In genomic region chr2:20247084-20247483, GRCh38 we compare ENCODE assay signal across 32 cellular contexts. TPM values are rescaled to one million over a fixed set of nuclear protein-coding genes. Genes with fewer than 3 reads are reported as not detected.
DNase-seq lines count a peak whose midpoint lies in the region; ATAC-seq, FAIRE-seq and TF ChIP-seq lines count a peak whose summit lies in the region.
"Had no signal": no experiment of that assay in that cellular context is flagged by ENCODE, and none has a peak within 500 bp of the region (broad histone marks: within the 10 kb centered on the region; RNA-seq: fewer than 3 reads in every experiment).

No MANE protein-coding gene starts in this region.

- CTCF ChIA-PET in activated CD8-positive, alpha-beta T cell treated with anti-CD3 and anti-CD28 coated beads for 36 hours (lab: Charles Lee), result interaction anchor here (1.8 kb wide), 1 partner anchor 79 kb away, joined by 3 read pairs; no protein-coding TSS in a partner anchor
- CTCF ChIA-PET in activated CD8-positive, alpha-beta T cell treated with anti-CD3 and anti-CD28 coated beads, Interleukin-2, amount 10 ng/mL, durations not matched to agents 7 days and 5 days (lab: Charles Lee), result interaction anchor here (1.1 kb wide), 1 partner anchor 30 kb away, joined by 3 read pairs; no protein-coding TSS in a partner anchor
- CTCF ChIA-PET in H1 (lab: Charles Lee; ENCODE audit: partially characterized antibody), result interaction anchor here (0.7 to 2.1 kb wide), 10 partner anchors 9 to 450 kb away, joined by 3 to 7 read pairs (median 4); no protein-coding TSS in a partner anchor

- H3K27ac Mint-ChIP-seq in activated CD8-positive, alpha-beta T cell treated with anti-CD3 and anti-CD28 coated beads for 36 hours, result peak overlapping the region; percentile 34
- H3K27ac Mint-ChIP-seq in activated CD8-positive, alpha-beta T cell treated with anti-CD3 and anti-CD28 coated beads, Interleukin-2, amount 10 ng/mL, durations not matched to agents 7 days and 5 days, result no peak overlapping the region
- peak overlapping the region in 2 of 3 experiments; percentile 28 to 71; a peak in 3 of 7 replicates for H3K27ac Mint-ChIP-seq in H9
- no peak overlapping the region for H3K27ac Mint-ChIP-seq in neural progenitor cell
- H3K27ac Mint-ChIP-seq: activated CD4-positive, alpha-beta memory T cell treated with anti-CD3 and anti-CD28 coated beads for 36 hours had no signal

- H3K9me3 ChIP-seq in H9 (ENCODE audit: control insufficient read depth, low read depth, low read length) (no peaks in the 10 kb centered on the region), H1 (ENCODE audit: insufficient read depth in 2 of 2, low read depth in 1 of 2, low read length in 1 of 2) (no peaks in the 10 kb centered on the region), neural progenitor cell (ENCODE audit: low read depth) (no peaks in the 10 kb centered on the region)
- H3K9me3 ChIP-seq: heart right ventricle, lower lobe of right lung, upper lobe of right lung had no signal

- H2AFZ ChIP-seq in H9 (ENCODE audit: low read length) (no peak overlapping the region), H1 (ENCODE audit: low read length) (no peak overlapping the region), neural progenitor cell (replicated peaks) (no peak overlapping the region)
- H2AFZ ChIP-seq: parathyroid adenoma had no signal

- H3K9ac ChIP-seq in H9 (ENCODE audit: extremely low read depth, insufficient read length, low read length) (no peak overlapping the region), H1 (replicated peaks in 1 of 4; ENCODE audit: extremely low read depth in 1 of 4, low read depth in 3 of 4, low read length in 3 of 4) (no peak overlapping the region), neural progenitor cell (no peak overlapping the region)
- H3K9ac ChIP-seq: parathyroid adenoma had no signal

- H3K9me3 Mint-ChIP-seq in activated CD8-positive, alpha-beta T cell treated with anti-CD3 and anti-CD28 coated beads for 36 hours, result no peaks in the 10 kb centered on the region
- no peaks in the 10 kb centered on the region for H3K9me3 Mint-ChIP-seq in activated CD8-positive, alpha-beta T cell treated with anti-CD3 and anti-CD28 coated beads, Interleukin-2, amount 10 ng/mL, durations not matched to agents 7 days and 5 days (ENCODE audit: insufficient read depth)
- H3K9me3 Mint-ChIP-seq in H9, result no peaks in the 10 kb centered on the region
- H3K9me3 Mint-ChIP-seq in neural progenitor cell, result no peaks in the 10 kb centered on the region
- H3K9me3 Mint-ChIP-seq: activated CD4-positive, alpha-beta memory T cell treated with anti-CD3 and anti-CD28 coated beads for 36 hours; nephron had no signal

- intact Hi-C loops in activated CD8-positive, alpha-beta T cell treated with anti-CD3 and anti-CD28 coated beads for 36 hours (cut with micrococcal nuclease), result no loop called here

- TF ChIP-seq RAD21 in H1 (IDR thresholded peaks at IDR 0.05 in 1 of 2, conservative IDR thresholded peaks at IDR 0.05 in 1 of 2; ENCODE audit: low read depth in 2 of 2, low read length in 2 of 2), result no peak

- H3K4me1 Mint-ChIP-seq in activated CD8-positive, alpha-beta T cell treated with anti-CD3 and anti-CD28 coated beads for 36 hours (ENCODE audit: low read depth), result peaks cover under 1% of the 10 kb centered on the region
- peaks cover 3% of the 10 kb centered on the region for H3K4me1 Mint-ChIP-seq in activated CD8-positive, alpha-beta T cell treated with anti-CD3 and anti-CD28 coated beads, Interleukin-2, amount 10 ng/mL, durations not matched to agents 7 days and 5 days (ENCODE audit: low read depth)
- H3K4me1 Mint-ChIP-seq in H9 (peaks cover 6 to 8% of the 10 kb centered on the region in 2 experiments), neural progenitor cell (peaks cover 3% of the 10 kb centered on the region)
- H3K4me1 Mint-ChIP-seq: brain, nephron had no signal

- no peak overlapping the region for H4K5ac ChIP-seq in H9 (ENCODE audit: insufficient read length, low read depth, low read length)
- H4K5ac ChIP-seq in H1 (ENCODE audit: insufficient read length, low read depth, low read length), result no peak overlapping the region

- DNase-seq in activated CD8-positive, alpha-beta T cell treated with anti-CD3 and anti-CD28 coated beads for 36 hours, result no peak
- no peak for DNase-seq in activated CD8-positive, alpha-beta T cell treated with anti-CD3 and anti-CD28 coated beads, Interleukin-2, amount 10 ng/mL, durations not matched to agents 7 days and 5 days
- DNase-seq in H9, result no peak
- DNase-seq in H1 (ENCODE audit: low read depth in 1 of 2, low spot score in 2 of 2), result peak in 1 of 2 experiments; percentile 42
- DNase-seq in neural progenitor cell (ENCODE audit: low spot score), result no peak
- DNase-seq in erythroblast (lab: John Stamatoyannopoulos, UW), result no peak
- no peak for DNase-seq in germinal center (ENCODE audit: low spot score)
- DNase-seq in NCI-H1694 (lab: John Stamatoyannopoulos, UW), result no peak
- DNase-seq: activated CD4-positive, alpha-beta memory T cell treated with anti-CD3 and anti-CD28 coated beads for 36 hours; activated gamma-delta T cell; DMS79 treated with DMSO at 0.1 percent for 48 hours; dorsolateral prefrontal cortex; foreskin melanocyte; GF-D8; heart right ventricle; KBM-7; kidney glomerular epithelial cell; lower lobe of right lung; NCI-H1092 treated with DMSO at 0.1 percent for 48 hours; NCI-H187 treated with DMSO at 0.1 percent for 48 hours; NCI-H2171 treated with DMSO at 0.1 percent for 48 hours; NCI-H524; NK-92 treated with Interleukin-12 subunit alpha and Interleukin-12 subunit beta, amount 100 ng/mL, for 24 hours; stimulated activated naive CD8-positive, alpha-beta T cell treated with anti-CD3 and anti-CD28 coated beads, Interleukin-15, Interleukin-2, amounts not matched to agents 100 U/mL and 50 U/mL, for 24 hours; T-helper 2 cell; upper lobe of right lung had no signal

- H3K27me3 ChIP-seq in H9 (ENCODE audit: insufficient read depth, low read length), result no peaks in the 10 kb centered on the region
- H3K27me3 ChIP-seq in H1 (replicated peaks in 1 of 4; ENCODE audit: control insufficient read depth in 3 of 4, extremely low read depth in 1 of 4, insufficient read depth in 3 of 4, low read length in 3 of 4), result no peaks in the 10 kb centered on the region
- H3K27me3 ChIP-seq in neural progenitor cell, result no peaks in the 10 kb centered on the region
- H3K27me3 ChIP-seq: dorsolateral prefrontal cortex, heart right ventricle, upper lobe of right lung had no signal

- no peak overlapping the region for H2BK120ac ChIP-seq in H9 (ENCODE audit: low read depth, low read length, poor library complexity, severe bottlenecking)
- H2BK120ac ChIP-seq in H1 (replicated peaks; ENCODE audit: low read depth, low read length), result no peak overlapping the region

- no peak overlapping the region for H2BK15ac ChIP-seq in H9 (ENCODE audit: low read depth, low read length)
- no peak overlapping the region for H2BK15ac ChIP-seq in H1 (ENCODE audit: low read length)

- H4K20me1 ChIP-seq in H9 (ENCODE audit: control insufficient read depth, insufficient read depth, insufficient read length) (no peaks in the 10 kb centered on the region), H1 (replicated peaks in 1 of 2; ENCODE audit: control insufficient read depth in 1 of 2, insufficient read depth in 2 of 2, low read length in 2 of 2) (no peaks in the 10 kb centered on the region), neural progenitor cell (ENCODE audit: low read depth) (no peaks in the 10 kb centered on the region)

- peaks cover 44% of the 10 kb centered on the region for H3F3A ChIP-seq in neural progenitor cell (ENCODE audit: low read depth)

- no peak for ATAC-seq in activated CD8-positive, alpha-beta T cell treated with anti-CD3 and anti-CD28 coated beads for 36 hours
- no peak for ATAC-seq in activated CD8-positive, alpha-beta T cell treated with anti-CD3 and anti-CD28 coated beads, Interleukin-2, amount 10 ng/mL, durations not matched to agents 7 days and 5 days
- ATAC-seq: activated CD4-positive, CD25-positive, alpha-beta regulatory T cell treated with anti-CD3 and anti-CD28 coated beads, Interleukin-2, amount 50 U/mL, for 24 hours; lower lobe of right lung; stimulated activated naive CD8-positive, alpha-beta T cell treated with anti-CD3 and anti-CD28 coated beads, Interleukin-15, Interleukin-2, amounts not matched to agents 100 U/mL and 50 U/mL, for 24 hours; upper lobe of right lung had no signal

- TF ChIP-seq EP300 in H1 (IDR thresholded peaks at IDR 0.05; ENCODE audit: borderline replicate concordance in 1 of 2, low read depth in 2 of 2, low read length in 2 of 2), result no peak

- H3K4me3 Mint-ChIP-seq in activated CD8-positive, alpha-beta T cell treated with anti-CD3 and anti-CD28 coated beads for 36 hours, result no peak overlapping the region
- H3K4me3 Mint-ChIP-seq in activated CD8-positive, alpha-beta T cell treated with anti-CD3 and anti-CD28 coated beads, Interleukin-2, amount 10 ng/mL, durations not matched to agents 7 days and 5 days, result no peak overlapping the region
- no peak overlapping the region for H3K4me3 Mint-ChIP-seq in H9
- no peak overlapping the region for H3K4me3 Mint-ChIP-seq in neural progenitor cell
- H3K4me3 Mint-ChIP-seq: activated CD4-positive, alpha-beta memory T cell treated with anti-CD3 and anti-CD28 coated beads for 36 hours; brain; nephron had no signal

- no peak overlapping the region for H2BK12ac ChIP-seq in H9 (ENCODE audit: insufficient read length, low read depth, low read length)
- H2BK12ac ChIP-seq in H1 (ENCODE audit: low read depth, low read length), result no peak overlapping the region

- no peaks in the 10 kb centered on the region for H3K23me2 ChIP-seq in H9 (ENCODE audit: insufficient read length, low read depth, low read length, poor library complexity, severe bottlenecking)
- no peaks in the 10 kb centered on the region for H3K23me2 ChIP-seq in H1 (ENCODE audit: low read depth, low read length)

- H3K4ac ChIP-seq in H9 (ENCODE audit: low read depth, low read length) (no peak overlapping the region), H1 (replicated peaks; ENCODE audit: insufficient read length, low read depth, low read length) (no peak overlapping the region)

- H3T11ph ChIP-seq in H9 (ENCODE audit: low read length), result no peak overlapping the region

- no peak overlapping the region for H3K4me3 ChIP-seq in H1 (ENCODE audit: extremely low read depth in 1 of 4, insufficient read depth in 2 of 4, low read depth in 3 of 4, low read length in 4 of 4)
- no peak overlapping the region for H3K4me3 ChIP-seq in neural progenitor cell
- H3K4me3 ChIP-seq: dorsolateral prefrontal cortex, heart right ventricle, lower lobe of right lung, smooth muscle cell, upper lobe of right lung had no signal

- H4K8ac ChIP-seq in H9 (replicated peaks; ENCODE audit: insufficient read length, low read depth, low read length) (no peak overlapping the region), H1 (ENCODE audit: extremely low read depth, insufficient read depth, low read length) (no peak overlapping the region)

- H3K18ac ChIP-seq in H9 (ENCODE audit: insufficient read length, low read depth, low read length) (no peak overlapping the region), H1 (ENCODE audit: extremely low read depth, low read length) (no peak overlapping the region)

- H3K4me2 ChIP-seq in H9 (ENCODE audit: insufficient read depth, insufficient read length, low read length) (no peak overlapping the region), H1 (ENCODE audit: insufficient read depth in 1 of 2, low read depth in 2 of 2, low read length in 2 of 2) (no peak overlapping the region), neural progenitor cell (no peak overlapping the region)
- H3K4me2 ChIP-seq: smooth muscle cell had no signal

- H3K23ac ChIP-seq in H9 (ENCODE audit: insufficient read length, low read depth, low read length) (no peak overlapping the region), H1 (ENCODE audit: insufficient read length) (no peak overlapping the region)

- no peak for FAIRE-seq in H1 (lab: Jason Lieb, UNC)
- FAIRE-seq: A204.1 had no signal

- peak in 1 of 2 experiments; percentile 23; a peak in 1 of 3 replicates for TF ChIP-seq POLR2A in H1 (IDR thresholded peaks at IDR 0.05; ENCODE audit: control extremely low read depth in 1 of 2, low read depth in 2 of 2, low read length in 2 of 2)
- no peak for TF ChIP-seq POLR2A in erythroblast (IDR thresholded peaks at IDR 0.05; ENCODE audit: low read length)

- H3K36me3 ChIP-seq in H1 (ENCODE audit: control insufficient read depth in 2 of 4, insufficient read depth in 4 of 4, low read length in 3 of 4), result peaks cover 2 to 37% (median 12%) of the 10 kb centered on the region in 4 experiments; a peak in 6 of 8 replicates
- H3K36me3 ChIP-seq in neural progenitor cell, result peaks cover 29% of the 10 kb centered on the region

- H3K4me1 ChIP-seq in H9 (ENCODE audit: insufficient read depth, low read length) (no peaks in the 10 kb centered on the region), H1 (replicated peaks in 1 of 4; ENCODE audit: control insufficient read depth in 3 of 4, insufficient read depth in 4 of 4, low read length in 3 of 4) (peaks cover 0 to 6% (median 2%) of the 10 kb centered on the region in 4 experiments; a peak in 5 of 7 replicates), neural progenitor cell (no peaks in the 10 kb centered on the region)
- H3K4me1 ChIP-seq: lower lobe of right lung, parathyroid adenoma, upper lobe of right lung had no signal

- H4K91ac ChIP-seq in H9 (ENCODE audit: insufficient read length, low read depth, low read length), result no peak overlapping the region
- no peak overlapping the region for H4K91ac ChIP-seq in H1 (replicated peaks; ENCODE audit: insufficient read length, low read length)

- H3K27me3 Mint-ChIP-seq in activated CD8-positive, alpha-beta T cell treated with anti-CD3 and anti-CD28 coated beads for 36 hours, result no peaks in the 10 kb centered on the region
- H3K27me3 Mint-ChIP-seq in activated CD8-positive, alpha-beta T cell treated with anti-CD3 and anti-CD28 coated beads, Interleukin-2, amount 10 ng/mL, durations not matched to agents 7 days and 5 days (ENCODE audit: low read depth), result no peaks in the 10 kb centered on the region
- H3K27me3 Mint-ChIP-seq in H9 (ENCODE audit: low read depth) (peaks cover under 1% of the 10 kb centered on the region; the same call in 1 of the 2 replicates), neural progenitor cell (ENCODE audit: insufficient read depth, low read depth) (peaks cover 8% of the 10 kb centered on the region)
- H3K27me3 Mint-ChIP-seq: activated CD4-positive, alpha-beta memory T cell treated with anti-CD3 and anti-CD28 coated beads for 36 hours; brain had no signal

- no peak for TF ChIP-seq CTCF in activated CD8-positive, alpha-beta T cell treated with anti-CD3 and anti-CD28 coated beads for 36 hours (IDR thresholded peaks at IDR 0.05)
- TF ChIP-seq CTCF in H9 (conservative IDR thresholded peaks at IDR 0.05) (no peak), H1 (IDR thresholded peaks at IDR 0.05; ENCODE audit: control extremely low read depth in 1 of 3, insufficient read depth in 1 of 3, low read depth in 1 of 3, low read length in 3 of 3) (no peak), neural progenitor cell (IDR thresholded peaks at IDR 0.05) (no peak)

- H3K79me1 ChIP-seq in H9 (ENCODE audit: insufficient read depth, low read depth, low read length, poor library complexity, severe bottlenecking), result no peaks in the 10 kb centered on the region
- H3K79me1 ChIP-seq in H1 (ENCODE audit: low read depth, low read length), result no peaks in the 10 kb centered on the region

- no peak overlapping the region for H3K27ac ChIP-seq in H9 (ENCODE audit: insufficient read length, low read depth, low read length)
- no peak overlapping the region for H3K27ac ChIP-seq in H1 (ENCODE audit: low read depth, low read length)
- H3K27ac ChIP-seq in neural progenitor cell, result peak overlapping the region; percentile 32
- H3K27ac ChIP-seq: heart right ventricle, lower lobe of right lung, parathyroid adenoma, upper lobe of right lung had no signal

- H2BK5ac ChIP-seq in H9 (ENCODE audit: insufficient read length, low read length) (no peak overlapping the region), H1 (ENCODE audit: low read depth, low read length) (no peak overlapping the region)

- no CpG with 5 or more reads among the region's 1 CpG for WGBS in H9 (ENCODE audit: extremely low coverage, insufficient read length, low lambda C conversion rate)
- WGBS in H1 (ENCODE audit: extremely low coverage in 1 of 2, insufficient coverage in 1 of 2, insufficient read length in 1 of 2, insufficient replicate concordance in 2 of 2, low coverage in 1 of 2, low lambda C conversion rate in 2 of 2, missing lambda C conversion rate in 1 of 2), 2 experiments, result 94% methylated on average over 1 of the region's 1 CpG; no CpG with 5 or more reads in 1 of the 2 experiments

- H2BK20ac ChIP-seq in H9 (ENCODE audit: low read depth, low read length, poor library complexity, severe bottlenecking) (no peak overlapping the region), H1 (ENCODE audit: low read length) (no peak overlapping the region)

- no peaks in the 10 kb centered on the region for H3K79me2 ChIP-seq in H9 (ENCODE audit: insufficient read depth, low read length)
- H3K79me2 ChIP-seq in H1 (ENCODE audit: control insufficient read depth in 1 of 2, insufficient read depth in 2 of 2, low read length in 2 of 2), result no peaks in the 10 kb centered on the region
- H3K79me2 ChIP-seq in neural progenitor cell (ENCODE audit: low read depth), result no peaks in the 10 kb centered on the region
- H3K79me2 ChIP-seq: parathyroid adenoma had no signal

- H2AK5ac ChIP-seq in H9 (ENCODE audit: insufficient read length, low read length), result no peak overlapping the region
- no peak overlapping the region for H2AK5ac ChIP-seq in H1 (ENCODE audit: low read depth, low read length)

- peaks cover 45% of the 10 kb centered on the region for H3K36me3 Mint-ChIP-seq in activated CD8-positive, alpha-beta T cell treated with anti-CD3 and anti-CD28 coated beads for 36 hours (ENCODE audit: low read depth)
- H3K36me3 Mint-ChIP-seq in activated CD8-positive, alpha-beta T cell treated with anti-CD3 and anti-CD28 coated beads, Interleukin-2, amount 10 ng/mL, durations not matched to agents 7 days and 5 days (ENCODE audit: low read depth), result peaks cover 51% of the 10 kb centered on the region
- peaks cover 15 to 46% (median 43%) of the 10 kb centered on the region in 3 experiments for H3K36me3 Mint-ChIP-seq in H9 (ENCODE audit: insufficient read depth in 1 of 3, low read depth in 3 of 3)
- H3K36me3 Mint-ChIP-seq in neural progenitor cell, result peaks cover 33% of the 10 kb centered on the region

- POLR2A ChIA-PET in activated CD8-positive, alpha-beta T cell treated with anti-CD3 and anti-CD28 coated beads for 36 hours (lab: Charles Lee), result interaction anchor here (0.6 to 0.9 kb wide), 2 partner anchors 31 to 279 kb away, joined by 3 read pairs; no protein-coding TSS in a partner anchor
- POLR2A ChIA-PET in activated CD8-positive, alpha-beta T cell treated with anti-CD3 and anti-CD28 coated beads, Interleukin-2, amount 10 ng/mL, durations not matched to agents 7 days and 5 days (lab: Charles Lee), result no interaction called here
- POLR2A ChIA-PET in H1 (lab: Charles Lee; ENCODE audit: partially characterized antibody), result interaction anchor here (1.6 to 2.1 kb wide), 2 partner anchors 16 to 32 kb away, joined by 5 read pairs; no protein-coding TSS in a partner anchor

- H3K56ac ChIP-seq in H9 (ENCODE audit: insufficient read length, low read depth, low read length), result no peak overlapping the region
- no peak overlapping the region for H3K56ac ChIP-seq in H1 (replicated peaks; ENCODE audit: insufficient read length, low read depth, low read length)

- H3K14ac ChIP-seq in H9 (ENCODE audit: insufficient read depth, low read length) (no peak overlapping the region), H1 (ENCODE audit: insufficient read length) (no peak overlapping the region)

RNA-seq across cellular contexts. Expression of gene SDC1, which starts 22.2 kb away (rescaled TPM):
- total RNA-seq in activated CD8-positive, alpha-beta T cell treated with anti-CD3 and anti-CD28 coated beads for 36 hours, result under 1 TPM; 0.11 to 0.14 TPM
- not detected for total RNA-seq in activated CD8-positive, alpha-beta T cell treated with anti-CD3 and anti-CD28 coated beads, Interleukin-2, amount 10 ng/mL, durations not matched to agents 7 days and 5 days
- 22.3 and 25.1 TPM in 2 replicates for total RNA-seq in H9 (2021)
- 45.3 and 46.3 TPM in 2 replicates for total RNA-seq in H1 (2021; fragmentation: NEBNext Ultra II Directional; extraction: Animal tissue kit (Norgen Biotek cat#: 25700))
- 71.4 and 73.3 TPM in 2 replicates for polyA plus RNA-seq in H1 (2011; rRNA removed)
- polyA plus RNA-seq in H1 (2011; cell fraction: cytosol; rRNA removed), result 46.5 TPM
- 43.3 TPM for polyA plus RNA-seq in H1 (2011; cell fraction: nucleus; rRNA removed)
- 31.0 to 43.9 TPM (median 41.3 TPM) in 4 replicates for polyA plus RNA-seq in H1 (2012, experiment 1 of 2)
- 37.8 TPM for polyA plus RNA-seq in H1 (2012, experiment 2 of 2)
- 39.8 TPM for polyA plus RNA-seq in H1 (2013, experiment 1 of 2)
- polyA plus RNA-seq in H1 (2013, experiment 2 of 2), result 52.2 TPM
- 18.9 and 23.2 TPM in 2 replicates for polyA minus RNA-seq in H1 (2011; rRNA and poly(A)+ RNA removed)
- polyA minus RNA-seq in H1 (2011; cell fraction: cytosol; rRNA and poly(A)+ RNA removed), result 38.7 TPM
- polyA minus RNA-seq in H1 (2011; cell fraction: nucleus; rRNA and poly(A)+ RNA removed), result 18.5 TPM
- 27.5 and 54.0 TPM in 2 replicates for total RNA-seq in neural progenitor cell (ENCODE audit: low replicate concordance)

Comparison
In these comparisons a context has a peak if more than half of its experiments do, and no peak if none do; other contexts are left out.
1. H3K27ac Mint-ChIP-seq: peak in activated CD8-positive, alpha-beta T cell treated with anti-CD3 and anti-CD28 coated beads for 36 hours (single experiment) and H9 (2 of 3); none in activated CD8-positive, alpha-beta T cell treated with anti-CD3 and anti-CD28 coated beads, Interleukin-2, amount 10 ng/mL, durations not matched to agents 7 days and 5 days (single experiment) and neural progenitor cell (single experiment).
2. RNA of gene SDC1, which starts 22.2 kb away (total RNA-seq): 45.3 to 46.3 TPM in H1, 27.5 to 54.0 TPM in neural progenitor cell and 22.3 to 25.1 TPM in H9; not detected in activated CD8-positive, alpha-beta T cell treated with anti-CD3 and anti-CD28 coated beads, Interleukin-2, amount 10 ng/mL, durations not matched to agents 7 days and 5 days and 0.11 to 0.14 TPM in activated CD8-positive, alpha-beta T cell treated with anti-CD3 and anti-CD28 coated beads for 36 hours; every median in the first group is over 10 times any median in the second.